ENCODE assay signal across 25 cellular contexts in genomic region chr16:65077181-65077580, GRCh38.
"Had no signal": no experiment of that assay in that cellular context is flagged by ENCODE, and none has a peak within 500 bp of the region (broad histone marks: within the 10 kb centered on the region; RNA-seq: fewer than 3 reads in every experiment).

No MANE protein-coding gene starts in this region.

- H3K4me3 ChIP-seq: colonic mucosa, coronary artery, dorsolateral prefrontal cortex, esophagus muscularis mucosa, esophagus squamous epithelium, gastrocnemius medialis, gastroesophageal sphincter, heart left ventricle, heart right ventricle had no signal

- DNase-seq: colonic mucosa; cortex of kidney; dermis blood vessel endothelial cell; dorsolateral prefrontal cortex; effector CD4-positive, alpha-beta T cell; effector CD8-positive, alpha-beta T cell; effector memory CD4-positive, alpha-beta T cell; effector memory CD8-positive, alpha-beta T cell; endodermal cell; erythroblast; esophagus squamous epithelium; foreskin fibroblast; foreskin melanocyte; gastrocnemius medialis; glutamatergic neuron; head of caudate nucleus; heart left ventricle; heart right ventricle had no signal

- H3K4me1 ChIP-seq: colonic mucosa, foreskin keratinocyte had no signal

- H3K9me3 ChIP-seq: colonic mucosa, esophagus muscularis mucosa, esophagus squamous epithelium, gastrocnemius medialis, gastroesophageal sphincter, heart left ventricle, heart right ventricle had no signal

- H3K27ac Mint-ChIP-seq: dendritic cell treated with granulocyte-macrophage colony-stimulating factor and Interleukin-4, amounts not matched to agents 40 ng/mL and 50 ng/mL, for 4 days; effector memory CD8-positive, alpha-beta T cell; endodermal cell had no signal

- H3K27me3 ChIP-seq: colonic mucosa, dorsolateral prefrontal cortex, esophagus muscularis mucosa, esophagus squamous epithelium, foreskin keratinocyte, gastrocnemius medialis, gastroesophageal sphincter, heart left ventricle, heart right ventricle had no signal

- H3K4me3 Mint-ChIP-seq: dendritic cell treated with granulocyte-macrophage colony-stimulating factor and Interleukin-4, amounts not matched to agents 40 ng/mL and 50 ng/mL, for 4 days; effector memory CD8-positive, alpha-beta T cell; endodermal cell had no signal

- H3K4me1 Mint-ChIP-seq: endodermal cell had no signal

- H3K36me3 ChIP-seq: colonic mucosa, esophagus muscularis mucosa, esophagus squamous epithelium, gastrocnemius medialis, gastroesophageal sphincter, heart left ventricle, heart right ventricle had no signal

- H3K27ac ChIP-seq: colonic mucosa, coronary artery, dorsolateral prefrontal cortex, epithelial cell of prostate, esophagus muscularis mucosa, esophagus squamous epithelium, foreskin keratinocyte, gastrocnemius medialis, gastroesophageal sphincter, heart left ventricle, heart right ventricle had no signal

- H3K9me3 Mint-ChIP-seq: dendritic cell treated with granulocyte-macrophage colony-stimulating factor and Interleukin-4, amounts not matched to agents 40 ng/mL and 50 ng/mL, for 4 days; endodermal cell had no signal

- ATAC-seq: effector memory CD8-positive, alpha-beta T cell; esophagus mucosa; foreskin keratinocyte; gastrocnemius medialis; gastroesophageal sphincter; heart left ventricle; heart right ventricle had no signal

- H3K27me3 Mint-ChIP-seq: dendritic cell treated with granulocyte-macrophage colony-stimulating factor and Interleukin-4, amounts not matched to agents 40 ng/mL and 50 ng/mL, for 4 days; effector memory CD8-positive, alpha-beta T cell had no signal
